Comparison of ENCODE assay signal across 19 cellular contexts in the genomic region with DNA sequence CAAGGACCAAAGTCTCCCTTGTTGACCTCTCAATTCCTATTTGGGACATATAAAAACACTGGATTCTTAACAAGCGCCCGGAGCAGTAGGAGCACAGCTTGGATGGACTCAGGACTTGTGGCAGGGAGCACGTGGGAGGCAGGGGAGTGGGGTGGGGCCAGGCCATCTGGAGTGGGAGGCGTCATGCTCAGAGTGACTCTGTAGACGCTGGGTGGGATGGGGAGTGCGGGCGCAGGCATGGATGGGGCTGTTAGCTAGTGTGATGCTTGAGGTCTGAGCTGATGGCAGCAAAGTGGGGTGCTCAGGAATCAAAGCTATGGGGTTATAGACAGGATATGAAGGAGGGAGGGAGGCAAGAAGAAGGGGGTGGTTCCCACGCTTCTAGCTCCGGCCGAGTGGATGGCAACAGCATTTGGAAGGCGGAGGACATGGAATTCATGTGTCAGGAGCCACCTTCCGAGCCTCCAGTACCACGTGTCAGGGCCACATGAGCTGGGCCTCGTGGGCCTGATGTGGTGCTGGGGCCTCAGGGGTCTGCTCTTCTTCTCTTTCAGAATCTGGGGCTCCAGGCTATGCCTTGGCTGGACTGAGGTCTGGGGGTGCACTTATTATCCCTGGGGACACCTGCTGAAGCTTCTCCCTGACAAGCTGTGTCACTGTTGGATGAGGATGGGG. TPM values are rescaled to one million over a fixed set of nuclear protein-coding genes. Genes with fewer than 3 reads are reported as not detected.
"Had no signal": no experiment of that assay in that cellular context is flagged by ENCODE, and none has a peak within 500 bp of the region (broad histone marks: within the 10 kb centered on the region; RNA-seq: fewer than 3 reads in every experiment).

No MANE protein-coding gene starts in this region.

- H3K27ac ChIP-seq: gastroesophageal sphincter, hepatocyte, neutrophil, stomach, thoracic aorta had no signal

- H3K79me2 ChIP-seq: hepatocyte had no signal

- H3K9me3 Mint-ChIP-seq: activated CD4-positive, alpha-beta T cell treated with anti-CD3 and anti-CD28 coated beads, Interleukin-2, amount 10 ng/mL, durations not matched to agents 24 days and 14 days; activated naive CD8-positive, alpha-beta T cell treated with anti-CD3 and anti-CD28 coated beads, Interleukin-2, amount 10 ng/mL, durations not matched to agents 7 days and 5 days; activated T-cell treated with anti-CD3 and anti-CD28 coated beads, Interleukin-2, amount 50 U/mL, for 72 hours; memory B cell; naive thymus-derived CD8-positive, alpha-beta T cell had no signal

- DNase-seq: activated CD4-positive, alpha-beta T cell treated with anti-CD3 and anti-CD28 coated beads, Interleukin-2, amount 10 ng/mL, durations not matched to agents 24 days and 14 days; activated CD4-positive, CD25-positive, alpha-beta regulatory T cell; activated CD8-positive, alpha-beta memory T cell treated with anti-CD3 and anti-CD28 coated beads, Interleukin-2, amount 50 U/mL, for 4 hours; activated CD8-positive, alpha-beta T cell treated with anti-CD3 and anti-CD28 coated beads, Interleukin-2, amount 10 ng/mL, durations not matched to agents 7 days and 5 days; activated naive CD8-positive, alpha-beta T cell treated with anti-CD3 and anti-CD28 coated beads, Interleukin-2, amount 10 ng/mL, durations not matched to agents 7 days and 5 days; activated T-cell treated with anti-CD3 and anti-CD28 coated beads, Interleukin-2, amount 50 U/mL, for 72 hours; islet precursor cell; naive thymus-derived CD8-positive, alpha-beta T cell; stimulated activated CD4-positive, alpha-beta T cell treated with anti-CD3 and anti-CD28 coated beads, Interleukin-1b, Interleukin-23, amount 100 ng/mL, for 48 hours; stomach; SW 1271 had no signal

- H3K27ac Mint-ChIP-seq: activated CD4-positive, alpha-beta T cell treated with anti-CD3 and anti-CD28 coated beads, Interleukin-2, amount 10 ng/mL, durations not matched to agents 24 days and 14 days; activated CD8-positive, alpha-beta T cell treated with anti-CD3 and anti-CD28 coated beads, Interleukin-2, amount 10 ng/mL, durations not matched to agents 7 days and 5 days; activated naive CD8-positive, alpha-beta T cell treated with anti-CD3 and anti-CD28 coated beads, Interleukin-2, amount 10 ng/mL, durations not matched to agents 7 days and 5 days; activated T-cell treated with anti-CD3 and anti-CD28 coated beads, Interleukin-2, amount 50 U/mL, for 72 hours; memory B cell; naive thymus-derived CD8-positive, alpha-beta T cell had no signal

- H3K4me3 Mint-ChIP-seq: activated CD4-positive, alpha-beta T cell treated with anti-CD3 and anti-CD28 coated beads, Interleukin-2, amount 10 ng/mL, durations not matched to agents 24 days and 14 days; activated CD8-positive, alpha-beta T cell treated with anti-CD3 and anti-CD28 coated beads, Interleukin-2, amount 10 ng/mL, durations not matched to agents 7 days and 5 days; activated naive CD8-positive, alpha-beta T cell treated with anti-CD3 and anti-CD28 coated beads, Interleukin-2, amount 10 ng/mL, durations not matched to agents 7 days and 5 days; activated T-cell treated with anti-CD3 and anti-CD28 coated beads, Interleukin-2, amount 50 U/mL, for 72 hours; memory B cell; naive thymus-derived CD8-positive, alpha-beta T cell had no signal

- H3K27me3 ChIP-seq: gastroesophageal sphincter, hepatocyte, stomach had no signal

- H3K36me3 ChIP-seq: gastroesophageal sphincter, neutrophil, stomach, thoracic aorta had no signal

- H3K4me3 ChIP-seq: gastroesophageal sphincter, hepatocyte, stomach, thoracic aorta had no signal

- H3K9me3 ChIP-seq: gastroesophageal sphincter, neutrophil, stomach, thoracic aorta had no signal

- H3K27me3 Mint-ChIP-seq: activated naive CD8-positive, alpha-beta T cell treated with anti-CD3 and anti-CD28 coated beads, Interleukin-2, amount 10 ng/mL, durations not matched to agents 7 days and 5 days; memory B cell had no signal

- H3K4me1 ChIP-seq: gastroesophageal sphincter, stomach had no signal

- H2AFZ ChIP-seq: hepatocyte had no signal

- H3K4me1 Mint-ChIP-seq: memory B cell had no signal

- H3K36me3 Mint-ChIP-seq: activated naive CD8-positive, alpha-beta T cell treated with anti-CD3 and anti-CD28 coated beads, Interleukin-2, amount 10 ng/mL, durations not matched to agents 7 days and 5 days; memory B cell; naive thymus-derived CD8-positive, alpha-beta T cell had no signal

- H3K4me2 ChIP-seq: hepatocyte had no signal

RNA-seq across cellular contexts. Expression of a gene that starts 26.2 kb away (rescaled TPM):
- total RNA-seq: activated CD4-positive, alpha-beta T cell treated with anti-CD3 and anti-CD28 coated beads, Interleukin-2, amount 10 ng/mL, durations not matched to agents 24 days and 14 days; activated CD8-positive, alpha-beta T cell treated with anti-CD3 and anti-CD28 coated beads, Interleukin-2, amount 10 ng/mL, durations not matched to agents 7 days and 5 days; activated naive CD8-positive, alpha-beta T cell treated with anti-CD3 and anti-CD28 coated beads, Interleukin-2, amount 10 ng/mL, durations not matched to agents 7 days and 5 days; activated T-cell treated with anti-CD3 and anti-CD28 coated beads, Interleukin-2, amount 50 U/mL, for 72 hours; hepatocyte; naive thymus-derived CD8-positive, alpha-beta T cell had no signal
- polyA plus RNA-seq: hepatocyte; naive thymus-derived CD8-positive, alpha-beta T cell had no signal

RNA-seq across cellular contexts. Expression of a gene that starts 51.4 kb away (rescaled TPM):
- total RNA-seq: activated CD4-positive, alpha-beta T cell treated with anti-CD3 and anti-CD28 coated beads, Interleukin-2, amount 10 ng/mL, durations not matched to agents 24 days and 14 days; activated CD8-positive, alpha-beta T cell treated with anti-CD3 and anti-CD28 coated beads, Interleukin-2, amount 10 ng/mL, durations not matched to agents 7 days and 5 days; activated naive CD8-positive, alpha-beta T cell treated with anti-CD3 and anti-CD28 coated beads, Interleukin-2, amount 10 ng/mL, durations not matched to agents 7 days and 5 days; activated T-cell treated with anti-CD3 and anti-CD28 coated beads, Interleukin-2, amount 50 U/mL, for 72 hours; dermis microvascular lymphatic vessel endothelial cell; naive thymus-derived CD8-positive, alpha-beta T cell; right cardiac atrium; stomach; thoracic aorta; ureter had no signal
- polyA plus RNA-seq: naive thymus-derived CD8-positive, alpha-beta T cell; stomach had no signal
